In genomic region chr5:17180957-17181723, GRCh38 we compare ENCODE assay signal across 10 cellular contexts. TPM values are rescaled to one million over a fixed set of nuclear protein-coding genes. Genes with fewer than 3 reads are reported as not detected.
DNase-seq lines count a peak whose midpoint lies in the region; ATAC-seq and TF ChIP-seq lines count a peak whose summit lies in the region.
"Had no signal": no experiment of that assay in that cellular context is flagged by ENCODE, and none has a peak within 500 bp of the region (broad histone marks: within the 10 kb centered on the region; RNA-seq: fewer than 3 reads in every experiment).

No MANE protein-coding gene starts in this region.

- peaks cover 53% of the 10 kb centered on the region for H3K4me1 Mint-ChIP-seq in mesothelial cell of epicardium

- no peak overlapping the region for H3K4me3 Mint-ChIP-seq in mesothelial cell of epicardium
- H3K4me3 Mint-ChIP-seq: T-helper 2 cell treated with Interferon-gamma antibody and Interleukin-4, amounts not matched to agents 5 μg/mL and 100 μg/mL, for 36 hours had no signal

- no peak for TF ChIP-seq POLR2A in GM18505 (IDR thresholded peaks at IDR 0.05; ENCODE audit: borderline replicate concordance, extremely low read depth, insufficient read depth, insufficient read length)

- H3K9me3 Mint-ChIP-seq in mesothelial cell of epicardium = no peaks in the 10 kb centered on the region
- H3K9me3 Mint-ChIP-seq: T-helper 2 cell treated with Interferon-gamma antibody and Interleukin-4, amounts not matched to agents 5 μg/mL and 100 μg/mL, for 36 hours had no signal

- TF ChIP-seq CTCF in cardiac fibroblast (IDR thresholded peaks at IDR 0.05; ENCODE audit: low read depth, low read length) = no peak
- no peak for TF ChIP-seq CTCF in mesothelial cell of epicardium (IDR thresholded peaks at IDR 0.05; ENCODE audit: unreplicated experiment)

- ATAC-seq in HG02981 (IDR thresholded peaks at IDR 0.05; ENCODE audit: unreplicated experiment) = no peak
- no peak for ATAC-seq in GM18505 (IDR thresholded peaks at IDR 0.05; ENCODE audit: unreplicated experiment)
- ATAC-seq in GM19467 (IDR thresholded peaks at IDR 0.05; ENCODE audit: unreplicated experiment) = no peak

- no peak overlapping the region for H3K4me3 ChIP-seq in cardiac fibroblast (replicated peaks in 1 of 2; ENCODE audit: low read depth in 2 of 2, low read length in 2 of 2)

- H3K36me3 Mint-ChIP-seq in mesothelial cell of epicardium = no peaks in the 10 kb centered on the region

- DNase-seq in Daoy (ENCODE audit: low read depth) (peak; percentile 91), M059J (ENCODE audit: low read depth) (peak; percentile 97), cardiac fibroblast (ENCODE audit: low read depth in 2 of 2) (peak; percentile 94 to 98), mesothelial cell of epicardium (ENCODE audit: low spot score in 2 of 2, unreplicated experiment in 2 of 2) (no peak), NCI-H82 treated with DMSO at 0.1 percent for 48 hours (lab: John Stamatoyannopoulos, UW; ENCODE audit: unreplicated experiment) (no peak)
- DNase-seq: NCI-H187 treated with DMSO at 0.1 percent for 48 hours had no signal

- peak overlapping the region; percentile 71 for H3K27ac Mint-ChIP-seq in mesothelial cell of epicardium
- H3K27ac Mint-ChIP-seq: T-helper 2 cell treated with Interferon-gamma antibody and Interleukin-4, amounts not matched to agents 5 μg/mL and 100 μg/mL, for 36 hours had no signal

- H3K27me3 Mint-ChIP-seq in mesothelial cell of epicardium (ENCODE audit: low read depth) = no peaks in the 10 kb centered on the region

RNA-seq across cellular contexts. Expression of gene BASP1, which starts 36.3 kb away (rescaled TPM):
- total RNA-seq in Daoy (2014; rRNA removed; shearing (Covaris generic)) = 114 and 124 TPM in 2 replicates
- 86.0 and 126 TPM in 2 replicates for total RNA-seq in M059J (2014; rRNA removed; shearing (Covaris generic))
- total RNA-seq in mesothelial cell of epicardium = 137 to 144 TPM (median 140 TPM) in 3 replicates

Comparison
In these comparisons a context has a peak if more than half of its experiments do, and no peak if none do; other contexts are left out.
1. DNase-seq: peak in Daoy (single experiment), M059J (single experiment) and cardiac fibroblast (2 of 2); none in mesothelial cell of epicardium (0 of 2) and NCI-H82 treated with DMSO at 0.1 percent for 48 hours (single experiment).